In the genomic region with DNA sequence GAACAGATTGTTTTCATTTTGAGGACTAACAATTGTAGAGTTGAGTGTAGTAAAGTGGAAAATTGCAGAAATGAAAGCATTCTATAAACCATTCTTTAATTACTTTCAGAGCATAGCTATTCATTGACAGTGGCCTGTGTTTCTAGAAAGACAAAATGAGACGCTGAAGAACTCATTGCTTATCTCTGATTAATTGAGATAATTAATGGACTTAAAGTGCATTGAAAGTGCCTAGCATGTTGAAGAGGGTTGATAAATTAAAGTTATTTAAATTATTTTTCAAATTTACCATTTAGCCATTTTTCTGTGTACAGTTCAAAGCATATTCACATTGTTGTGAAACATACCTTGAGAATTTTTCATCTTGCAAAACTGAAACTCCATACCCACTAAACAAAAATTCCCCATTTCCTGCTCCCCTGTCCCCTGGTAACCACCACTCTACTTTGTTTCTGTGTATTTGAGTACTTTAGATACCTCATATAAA, we compare ENCODE assay signal across 13 cellular contexts. TPM values are rescaled to one million over a fixed set of nuclear protein-coding genes. Genes with fewer than 3 reads are reported as not detected.
DNase-seq lines count a peak whose midpoint lies in the region; ATAC-seq and TF ChIP-seq lines count a peak whose summit lies in the region.
"Had no signal": no experiment of that assay in that cellular context is flagged by ENCODE, and none has a peak within 500 bp of the region (broad histone marks: within the 10 kb centered on the region; RNA-seq: fewer than 3 reads in every experiment).

No MANE protein-coding gene starts in this region.

- H3K27me3 ChIP-seq in HAP-1 (ENCODE audit: low read depth) = no peaks in the 10 kb centered on the region
- H3K27me3 ChIP-seq in left lung = no peaks in the 10 kb centered on the region

- in situ Hi-C loops in HAP-1 (cut with MboI; ENCODE audit: low sequenced_read_pairs) = no loop called here

- H3K4me3 ChIP-seq in HAP-1 (no peak overlapping the region), left lung (no peak overlapping the region)

- intact Hi-C loops in left lung (cut with DNase I) = no loop called here
- intact Hi-C loops in posterior vena cava (cut with DNase I) = no loop called here

- no peak overlapping the region for H3K27ac ChIP-seq in left lung

- TF ChIP-seq CTCF in GM10266 (IDR thresholded peaks at IDR 0.05; ENCODE audit: control insufficient read depth, insufficient read depth, low read depth, missing control alignments) = no peak
- no peak for TF ChIP-seq CTCF in left lung (IDR thresholded peaks at IDR 0.05)

- DNase-seq in GM10266 (ENCODE audit: extremely low spot score) = peak; percentile 9
- DNase-seq in HAP-1 (ENCODE audit: low spot score in 2 of 2) = no peak
- DNase-seq in NOMO-1 treated with DMSO at 0.1 percent for 48 hours (lab: John Stamatoyannopoulos, UW; ENCODE audit: unreplicated experiment) = no peak
- no peak for DNase-seq in left lung
- no peak for DNase-seq in posterior vena cava (ENCODE audit: low spot score)
- DNase-seq: activated CD4-positive, alpha-beta T cell treated with anti-CD3 and anti-CD28 coated beads, Interleukin-2, amount 10 ng/mL, durations not matched to agents 24 days and 14 days; effector CD4-positive, alpha-beta T cell; NCI-H187; SIG-M5; substantia nigra had no signal

- peak; percentile 91 for ATAC-seq in GM19395 (IDR thresholded peaks at IDR 0.05; ENCODE audit: unreplicated experiment)
- peak; percentile 82 for ATAC-seq in HG02840 (IDR thresholded peaks at IDR 0.05; ENCODE audit: low FRiP score, unreplicated experiment)
- peak; percentile 75 for ATAC-seq in HG03521 (IDR thresholded peaks at IDR 0.05; ENCODE audit: unreplicated experiment)
- no peak for ATAC-seq in left lung

- H3K4me1 ChIP-seq in HAP-1 (peaks cover 8% of the 10 kb centered on the region), left lung (peaks cover 3 to 13% of the 10 kb centered on the region in 2 donors)

- H3K36me3 ChIP-seq in HAP-1 (replicated peaks) (no peaks in the 10 kb centered on the region), left lung (no peaks in the 10 kb centered on the region)

- no peaks in the 10 kb centered on the region for H3K9me3 ChIP-seq in HAP-1
- H3K9me3 ChIP-seq in left lung = no peaks in the 10 kb centered on the region

RNA-seq across cellular contexts. Expression of gene DAAM1, which starts 57.4 kb away (rescaled TPM):
- total RNA-seq in left lung = 10 to 100 TPM; 47.5 to 49.4 TPM
- total RNA-seq in posterior vena cava = 10 to 100 TPM; 73.7 TPM
